In the genomic region with DNA sequence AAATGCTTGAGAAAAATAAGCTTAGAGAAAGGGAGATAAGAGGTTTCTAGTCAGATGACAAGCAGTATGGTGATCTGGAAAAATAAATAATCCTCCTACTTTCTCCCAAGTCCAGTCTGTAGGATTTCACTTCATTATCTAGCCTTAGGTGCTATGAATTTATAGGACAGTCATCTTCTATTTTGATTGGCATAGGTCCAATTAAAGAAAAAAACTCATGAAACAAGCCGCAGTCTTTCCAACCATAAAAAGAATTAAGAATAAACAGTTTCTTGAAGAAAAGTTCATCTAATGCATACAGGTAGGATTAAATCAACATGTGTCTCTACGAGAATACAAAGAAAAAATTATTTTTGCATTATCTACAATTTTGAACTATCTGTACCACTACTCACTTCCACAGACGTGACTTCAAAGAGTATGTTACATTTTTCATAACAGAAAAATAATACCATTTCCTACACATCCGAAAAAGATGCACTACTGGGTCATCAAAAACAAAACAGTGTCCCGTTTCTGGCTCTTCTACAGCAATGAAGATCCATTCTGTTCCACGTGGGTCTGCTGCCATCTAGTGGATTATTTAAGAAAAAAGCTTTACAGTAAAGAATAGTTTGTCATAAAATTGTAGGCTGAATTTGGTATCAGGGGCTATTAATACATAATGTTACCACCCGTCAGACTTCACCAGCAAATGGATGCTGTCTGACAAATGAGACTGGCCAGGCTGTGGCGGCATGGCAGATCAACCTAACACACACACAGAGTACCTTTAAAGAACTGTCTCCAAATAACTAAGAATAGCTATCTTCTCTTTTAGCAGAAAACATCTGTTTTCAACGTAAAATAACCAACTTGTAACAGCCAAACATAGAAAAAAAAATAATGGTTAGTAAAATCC, we compare ENCODE assay signal across 9 cellular contexts. TPM values are rescaled to one million over a fixed set of nuclear protein-coding genes. Genes with fewer than 3 reads are reported as not detected.
DNase-seq lines count a peak whose midpoint lies in the region; ATAC-seq and TF ChIP-seq lines count a peak whose summit lies in the region.
"Had no signal": no experiment of that assay in that cellular context is flagged by ENCODE, and none has a peak within 500 bp of the region (broad histone marks: within the 10 kb centered on the region; RNA-seq: fewer than 3 reads in every experiment).

No MANE protein-coding gene starts in this region.

- peak; percentile 37 for DNase-seq in COLO668 (lab: John Stamatoyannopoulos, UW; ENCODE audit: unreplicated experiment)
- DNase-seq in NCI-H2171 treated with DMSO at 0.1 percent for 48 hours (lab: John Stamatoyannopoulos, UW), result peak; percentile 65
- peak; percentile 18 to 56 for DNase-seq in activated CD4-positive, alpha-beta T cell treated with anti-CD3 and anti-CD28 coated beads for 4 hours
- peak; percentile 76 to 85 for DNase-seq in erythroblast (lab: John Stamatoyannopoulos, UW)
- DNase-seq in natural killer cell treated with Interleukin-12 subunit alpha and Interleukin-12 subunit beta and Interleukin-15 and Interleukin-18, amount 100 ng/mL, for 72 hours (ENCODE audit: low spot score), result peak; percentile 61
- no peak for DNase-seq in activated effector memory CD4-positive, alpha-beta T cell treated with anti-CD3 and anti-CD28 coated beads, Interleukin-2, amount 50 U/mL, for 16 hours

- H3K27me3 Mint-ChIP-seq in natural killer cell treated with Interleukin-12 subunit alpha and Interleukin-12 subunit beta and Interleukin-15 and Interleukin-18, amount 100 ng/mL, for 72 hours, result no peaks in the 10 kb centered on the region

- no peak overlapping the region for H3K27ac Mint-ChIP-seq in natural killer cell treated with Interleukin-12 subunit alpha and Interleukin-12 subunit beta and Interleukin-15 and Interleukin-18, amount 100 ng/mL, for 72 hours

- H3K9me3 Mint-ChIP-seq in natural killer cell treated with Interleukin-12 subunit alpha and Interleukin-12 subunit beta and Interleukin-15 and Interleukin-18, amount 100 ng/mL, for 72 hours, result no peaks in the 10 kb centered on the region

- no peak for TF ChIP-seq POLR2A in erythroblast (IDR thresholded peaks at IDR 0.05; ENCODE audit: low read length)

- ATAC-seq in GM18873 (IDR thresholded peaks at IDR 0.05; ENCODE audit: low FRiP score, unreplicated experiment) (peak; percentile 59), HG03108 (IDR thresholded peaks at IDR 0.05; ENCODE audit: unreplicated experiment) (peak; percentile 60)
- peak; percentile 62 to 64 for ATAC-seq in natural killer cell treated with Interleukin-12 subunit alpha and Interleukin-12 subunit beta and Interleukin-15 and Interleukin-18, amount 100 ng/mL, for 72 hours

- H3K4me3 Mint-ChIP-seq in natural killer cell treated with Interleukin-12 subunit alpha and Interleukin-12 subunit beta and Interleukin-15 and Interleukin-18, amount 100 ng/mL, for 72 hours, result no peak overlapping the region

- H3K36me3 Mint-ChIP-seq in natural killer cell treated with Interleukin-12 subunit alpha and Interleukin-12 subunit beta and Interleukin-15 and Interleukin-18, amount 100 ng/mL, for 72 hours, result peaks cover 7% of the 10 kb centered on the region

- H3K4me1 Mint-ChIP-seq in natural killer cell treated with Interleukin-12 subunit alpha and Interleukin-12 subunit beta and Interleukin-15 and Interleukin-18, amount 100 ng/mL, for 72 hours (ENCODE audit: low read depth in 2 of 2), result peaks cover 18 to 20% of the 10 kb centered on the region in 2 donors

RNA-seq across cellular contexts. Expression of a gene that starts 28.9 kb away (rescaled TPM):
- 10 to 100 TPM; 23.8 to 36.2 TPM for total RNA-seq in natural killer cell treated with Interleukin-12 subunit alpha and Interleukin-12 subunit beta and Interleukin-15 and Interleukin-18, amount 100 ng/mL, for 72 hours

RNA-seq across cellular contexts. Expression of a gene that starts 54.0 kb away (rescaled TPM):
- total RNA-seq in natural killer cell treated with Interleukin-12 subunit alpha and Interleukin-12 subunit beta and Interleukin-15 and Interleukin-18, amount 100 ng/mL, for 72 hours, result not detected
- total RNA-seq: subcutaneous adipose tissue had no signal
